ENCODE assay signal across 9 cellular contexts in genomic region chr5:81787843-81788242, GRCh38. TPM values are rescaled to one million over a fixed set of nuclear protein-coding genes. Genes with fewer than 3 reads are reported as not detected.
A peak's percentile ranks its signal among the peaks of the same experiment; 100 is the strongest.
DNase-seq lines count a peak whose midpoint lies in the region; ATAC-seq and TF ChIP-seq lines count a peak whose summit lies in the region.
"Had no signal": no experiment of that assay in that cellular context is flagged by ENCODE, and none has a peak within 500 bp of the region (broad histone marks: within the 10 kb centered on the region; RNA-seq: fewer than 3 reads in every experiment).

No MANE protein-coding gene starts in this region.

- H3K36me3 ChIP-seq in GM23338 (ENCODE audit: insufficient read depth) (no peaks in the 10 kb centered on the region), gastroesophageal sphincter (no peaks in the 10 kb centered on the region)
- H3K36me3 ChIP-seq: ascending aorta had no signal

- no peaks in the 10 kb centered on the region for H3K27me3 Mint-ChIP-seq in GM23338 (ENCODE audit: insufficient read depth, low read depth, poor library complexity)
- H3K27me3 Mint-ChIP-seq in activated naive CD4-positive, alpha-beta T cell treated with anti-CD3 and anti-CD28 coated beads, Interleukin-2, amount 10 ng/mL, durations not matched to agents 7 days and 5 days: no peaks in the 10 kb centered on the region

- TF ChIP-seq EP300 in gastroesophageal sphincter (IDR thresholded peaks at IDR 0.05): no peak

- ATAC-seq in GM23338: peak; percentile 88
- peak; percentile 66 for ATAC-seq in gastroesophageal sphincter

- H3K36me3 Mint-ChIP-seq in GM23338 (ENCODE audit: low read depth): peaks cover 7% of the 10 kb centered on the region; the same call in 1 of the 3 replicates
- H3K36me3 Mint-ChIP-seq in activated naive CD4-positive, alpha-beta T cell treated with anti-CD3 and anti-CD28 coated beads, Interleukin-2, amount 10 ng/mL, durations not matched to agents 7 days and 5 days: no peaks in the 10 kb centered on the region

- TF ChIP-seq CTCF in GM23338 (conservative IDR thresholded peaks at IDR 0.05; ENCODE audit: low read depth in 2 of 2) (no peak), gastroesophageal sphincter (IDR thresholded peaks at IDR 0.05) (no peak)

- no peaks in the 10 kb centered on the region for H3K9me2 ChIP-seq in GM23338 (ENCODE audit: insufficient read depth)

- peak overlapping the region; percentile 68 for H3K27ac ChIP-seq in GM23338 (ENCODE audit: low read depth)
- peak overlapping the region; percentile 36 to 68 (median 67) for H3K27ac ChIP-seq in gastroesophageal sphincter

- peak overlapping the region; percentile 4; the same call in 1 of the 2 replicates for H2AFZ ChIP-seq in GM23338

- H3K4me1 ChIP-seq in GM23338 (ENCODE audit: insufficient read depth) (peaks cover 23% of the 10 kb centered on the region), gastroesophageal sphincter (peaks cover 14 to 42% (median 16%) of the 10 kb centered on the region in 3 donors)

- CTCF ChIA-PET in activated naive CD4-positive, alpha-beta T cell treated with anti-CD3 and anti-CD28 coated beads, Interleukin-2, amount 10 ng/mL, durations not matched to agents 7 days and 5 days (lab: Charles Lee): interaction anchor here (1.1 to 1.2 kb wide), 2 partner anchors 8 to 52 kb away, joined by 3 to 4 read pairs; no protein-coding TSS in a partner anchor

- H3K4me3 ChIP-seq in GM23338 (0 out of 2 replicates have a peak overlapping the region, but pooled peaks have one; percentile 0), gastroesophageal sphincter (peak overlapping the region in 1 of 2 donors; percentile 8)

- TF ChIP-seq POLR2A in gastroesophageal sphincter (IDR thresholded peaks at IDR 0.05): no peak

- H3K27me3 ChIP-seq in GM23338 (ENCODE audit: insufficient read depth) (no peaks in the 10 kb centered on the region), gastroesophageal sphincter (no peaks in the 10 kb centered on the region)
- H3K27me3 ChIP-seq: ascending aorta had no signal

- H3K4me2 ChIP-seq in GM23338: peak overlapping the region; percentile 23

- no peak overlapping the region; the same call in 2 of the 3 replicates for H3K4me3 Mint-ChIP-seq in GM23338
- no peak overlapping the region for H3K4me3 Mint-ChIP-seq in activated naive CD4-positive, alpha-beta T cell treated with anti-CD3 and anti-CD28 coated beads, Interleukin-2, amount 10 ng/mL, durations not matched to agents 7 days and 5 days

- no peaks in the 10 kb centered on the region for H3K9me3 ChIP-seq in gastroesophageal sphincter
- H3K9me3 ChIP-seq: ascending aorta had no signal

- WGBS in gastroesophageal sphincter (ENCODE audit: low coverage in 1 of 2), 2 donors: 0 to 2% methylated on average over 3 of the region's 3 CpGs

- peaks cover 26% of the 10 kb centered on the region for H3K4me1 Mint-ChIP-seq in GM23338
- H3K4me1 Mint-ChIP-seq in activated naive CD4-positive, alpha-beta T cell treated with anti-CD3 and anti-CD28 coated beads, Interleukin-2, amount 10 ng/mL, durations not matched to agents 7 days and 5 days: no peaks in the 10 kb centered on the region

- no peaks in the 10 kb centered on the region for H3F3A ChIP-seq in GM23338 (replicated peaks; ENCODE audit: low read depth)

- no peaks in the 10 kb centered on the region for H4K20me1 ChIP-seq in GM23338 (replicated peaks; ENCODE audit: insufficient read depth)

- peaks cover 3% of the 10 kb centered on the region; the same call in 1 of the 3 replicates for H3K9me3 Mint-ChIP-seq in GM23338
- H3K9me3 Mint-ChIP-seq in activated naive CD4-positive, alpha-beta T cell treated with anti-CD3 and anti-CD28 coated beads, Interleukin-2, amount 10 ng/mL, durations not matched to agents 7 days and 5 days: no peaks in the 10 kb centered on the region

- no peaks in the 10 kb centered on the region for H3K79me2 ChIP-seq in GM23338 (replicated peaks; ENCODE audit: insufficient read depth)

- DNase-seq in GM23338 (ENCODE audit: low spot score) (peak; percentile 85), RPMI8226 (peak; percentile 82), renal cortical epithelial cell (ENCODE audit: low read depth) (peak; percentile 75), germinal center (ENCODE audit: low spot score) (no peak), NCI-H2081 treated with DMSO at 0.1 percent for 48 hours (lab: John Stamatoyannopoulos, UW) (no peak), NCI-H1436 (lab: John Stamatoyannopoulos, UW) (no peak)
- DNase-seq in activated naive CD4-positive, alpha-beta T cell treated with anti-CD3 and anti-CD28 coated beads, Interleukin-2, amount 10 ng/mL, durations not matched to agents 7 days and 5 days: no peak

- H3K27ac Mint-ChIP-seq in GM23338: peak overlapping the region; percentile 92
- H3K27ac Mint-ChIP-seq in activated naive CD4-positive, alpha-beta T cell treated with anti-CD3 and anti-CD28 coated beads, Interleukin-2, amount 10 ng/mL, durations not matched to agents 7 days and 5 days: no peak overlapping the region

TF ChIP-seq in GM23338, 12 proteins besides CTCF, POLR2A, EP300 and RAD21:
- no peak for TF ChIP-seq STAT1 (IDR thresholded peaks at IDR 0.05; ENCODE audit: unreplicated experiment)
- no peak for TF ChIP-seq JUNB (IDR thresholded peaks at IDR 0.05; ENCODE audit: unreplicated experiment)
- TF ChIP-seq ETS1 (IDR thresholded peaks at IDR 0.05): no peak
- no peak for TF ChIP-seq REST (IDR thresholded peaks at IDR 0.05; ENCODE audit: unreplicated experiment)

RNA-seq across cellular contexts. Expression of gene SSBP2, which starts 36.9 kb away (rescaled TPM):
- 20.4 and 21.5 TPM in 2 replicates for total RNA-seq in GM23338 (2014; rRNA removed; shearing (Covaris generic))
- 19.6 and 24.7 TPM in 2 replicates for polyA plus RNA-seq in GM23338 (2016; fragmentation: Nextera tagmentation; extraction: Ambion mirVana)
- total RNA-seq in gastroesophageal sphincter (100 to 1,000 TPM in 1 of 4 donors, 10 to 100 TPM in 3; 61.3 to 138 (median 79.5) TPM), renal cortical epithelial cell (2.8 and 14.4 TPM in 2 replicates)

Comparison
In these comparisons a context has a peak if more than half of its experiments do, and no peak if none do; other contexts are left out.
1. DNase-seq: peak in GM23338 (single experiment), RPMI8226 (single experiment) and renal cortical epithelial cell (single experiment); none in germinal center (single experiment), NCI-H2081 treated with DMSO at 0.1 percent for 48 hours (single experiment), activated naive CD4-positive, alpha-beta T cell treated with anti-CD3 and anti-CD28 coated beads, Interleukin-2, amount 10 ng/mL, durations not matched to agents 7 days and 5 days (single experiment) and NCI-H1436 (single experiment).